In the genomic region with DNA sequence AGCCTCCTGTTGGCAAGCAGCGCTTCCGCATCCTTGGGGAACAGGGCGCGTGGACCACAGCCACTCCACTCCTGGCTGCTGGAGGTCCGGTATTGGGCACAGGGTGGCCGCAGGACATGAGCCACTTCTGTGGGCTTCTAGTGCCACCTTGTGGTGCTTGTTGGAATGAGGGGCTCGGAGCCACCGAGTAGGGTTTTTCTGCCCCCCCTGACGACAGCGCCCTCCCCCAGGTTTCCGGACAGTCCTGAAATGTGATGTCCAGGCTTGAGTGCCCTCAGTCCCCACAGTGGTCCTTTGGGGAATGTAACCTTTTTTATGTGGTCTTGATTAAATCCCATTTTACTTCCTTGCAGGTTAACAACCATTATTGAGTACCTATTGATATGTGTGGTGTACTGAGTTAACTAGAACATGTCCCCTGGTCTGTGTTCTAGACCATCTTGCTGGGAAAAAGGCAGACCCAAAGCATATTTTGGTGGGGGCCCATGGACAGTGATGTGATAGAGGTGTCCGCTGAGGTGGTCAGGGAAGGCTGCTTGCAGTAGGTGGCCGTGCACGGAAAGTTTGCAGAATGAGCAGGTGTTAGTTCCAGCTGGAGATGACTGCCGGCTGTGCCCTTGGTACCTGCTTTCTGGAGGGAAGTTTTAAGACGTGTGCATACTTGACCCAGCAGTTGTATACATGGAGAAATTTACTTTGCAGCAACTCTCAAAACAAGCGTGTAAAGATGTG, we compare ENCODE assay signal across 8 cellular contexts.
A peak's percentile ranks its signal among the peaks of the same experiment; 100 is the strongest.
DNase-seq lines count a peak whose midpoint lies in the region; ATAC-seq and TF ChIP-seq lines count a peak whose summit lies in the region.

No MANE protein-coding gene starts in this region.

- H3K4me3 ChIP-seq in fibroblast of lung (replicated peaks in 1 of 4; ENCODE audit: control extremely low read depth in 1 of 4, insufficient read depth in 1 of 4, low read depth in 3 of 4, low read length in 4 of 4) = no peak overlapping the region

- H2AFZ ChIP-seq in fibroblast of lung (ENCODE audit: low read length) = no peak overlapping the region

- no peak overlapping the region for H3K4me3 Mint-ChIP-seq in nephron progenitor cell

- DNase-seq in NCI-H345 (lab: John Stamatoyannopoulos, UW) (peak; percentile 33), NCI-H345 treated with DMSO at 0.1 percent for 48 hours (lab: John Stamatoyannopoulos, UW; ENCODE audit: unreplicated experiment) (no peak), NCI-H2196 treated with DMSO at 0.1 percent for 48 hours (lab: John Stamatoyannopoulos, UW; ENCODE audit: unreplicated experiment) (peak; percentile 11), activated T-cell treated with anti-CD3 and anti-CD28 coated beads for 4 hours (peak; percentile 36), fibroblast of lung (ENCODE audit: low read depth in 2 of 2) (peak; percentile 43 to 55), nephron progenitor cell (peak; percentile 80), amniotic stem cell (lab: John Stamatoyannopoulos, UW) (no peak)

- H4K20me1 ChIP-seq in fibroblast of lung (ENCODE audit: control insufficient read depth, extremely low read depth, insufficient read depth, low read length) = no peaks in the 10 kb centered on the region

- no peak overlapping the region for H3K9ac ChIP-seq in fibroblast of lung (ENCODE audit: insufficient read depth, low read length)

- H3K4me1 ChIP-seq in fibroblast of lung (ENCODE audit: control insufficient read depth, extremely low read depth, insufficient read depth, low read length) = no peaks in the 10 kb centered on the region

- no peak overlapping the region for H3K27ac ChIP-seq in fibroblast of lung (ENCODE audit: insufficient read depth, low read length)

- TF ChIP-seq CTCF in fibroblast of lung (conservative IDR thresholded peaks at IDR 0.05 in 1 of 2, IDR thresholded peaks at IDR 0.05 in 1 of 2; ENCODE audit: low read depth in 1 of 2, low read length in 2 of 2) = peak; percentile 66 to 75
- peak; percentile 81 for TF ChIP-seq CTCF in nephron progenitor cell (IDR thresholded peaks at IDR 0.05)

- no peak overlapping the region for H3K27ac Mint-ChIP-seq in nephron progenitor cell

- H3K27me3 ChIP-seq in fibroblast of lung (ENCODE audit: control insufficient read depth, insufficient read depth, low read length) = no peaks in the 10 kb centered on the region

- H3K27me3 Mint-ChIP-seq in nephron progenitor cell (ENCODE audit: low read depth, poor library complexity) = no peaks in the 10 kb centered on the region

- no peaks in the 10 kb centered on the region for H3K9me3 Mint-ChIP-seq in nephron progenitor cell

- no peak for ATAC-seq in HG03135 (IDR thresholded peaks at IDR 0.05; ENCODE audit: unreplicated experiment)

- no peaks in the 10 kb centered on the region for H3K79me2 ChIP-seq in fibroblast of lung (ENCODE audit: control insufficient read depth, insufficient read depth, low read length)

- no peak overlapping the region for H3K4me2 ChIP-seq in fibroblast of lung (ENCODE audit: extremely low read depth, insufficient read depth, low read length)

- peaks cover 20% of the 10 kb centered on the region for H3K4me1 Mint-ChIP-seq in nephron progenitor cell

- peaks cover 76% of the 10 kb centered on the region for H3K36me3 Mint-ChIP-seq in nephron progenitor cell (ENCODE audit: low read depth)

- H3K36me3 ChIP-seq in fibroblast of lung (ENCODE audit: control insufficient read depth, insufficient read depth, low read length) = peaks cover 18% of the 10 kb centered on the region

- no peaks in the 10 kb centered on the region for H3K9me3 ChIP-seq in fibroblast of lung (ENCODE audit: control insufficient read depth, insufficient read depth, low read depth, low read length)

Comparison
In these comparisons a context has a peak if more than half of its experiments do, and no peak if none do; other contexts are left out.
1. DNase-seq: peak in NCI-H345 (single experiment), NCI-H2196 treated with DMSO at 0.1 percent for 48 hours (single experiment), activated T-cell treated with anti-CD3 and anti-CD28 coated beads for 4 hours (single experiment), fibroblast of lung (2 of 2) and nephron progenitor cell (single experiment); none in NCI-H345 treated with DMSO at 0.1 percent for 48 hours (single experiment) and amniotic stem cell (single experiment).